Comparison of ENCODE assay signal across 27 cellular contexts in genomic region chr15:66057089-66057488, GRCh38.
"Had no signal": no experiment of that assay in that cellular context is flagged by ENCODE, and none has a peak within 500 bp of the region (broad histone marks: within the 10 kb centered on the region; RNA-seq: fewer than 3 reads in every experiment).

No MANE protein-coding gene starts in this region.

- H3K9me3 ChIP-seq: ascending aorta, breast epithelium had no signal

- H3K27me3 ChIP-seq: ascending aorta, breast epithelium, cardiac muscle cell, dorsolateral prefrontal cortex had no signal

- H3K4me3 ChIP-seq: ascending aorta, breast epithelium, cardiac muscle cell, coronary artery, dorsolateral prefrontal cortex had no signal

- DNase-seq: activated CD4-positive, alpha-beta memory T cell treated with anti-CD3 and anti-CD28 coated beads, Interleukin-2, amount 10 ng/mL, durations not matched to agents 7 days and 5 days; activated CD4-positive, alpha-beta T cell treated with anti-CD3 and anti-CD28 coated beads for 1 hour; activated CD4-positive, alpha-beta T cell treated with anti-CD3 and anti-CD28 coated beads for 4 hours; activated CD4-positive, alpha-beta T cell treated with anti-CD3 and anti-CD28 coated beads, Interleukin-2, amount 10 ng/mL, durations not matched to agents 7 days and 5 days; activated CD4-positive, alpha-beta T cell treated with anti-CD3 and anti-CD28 coated beads, Interleukin-2, amount 50 U/mL, for 4 hours; activated CD8-positive, alpha-beta memory T cell treated with anti-CD3 and anti-CD28 coated beads, Interleukin-2, amount 50 U/mL, for 48 hours; activated gamma-delta T cell; activated naive CD4-positive, alpha-beta T cell; activated naive CD4-positive, alpha-beta T cell treated with anti-CD3 and anti-CD28 coated beads, Interleukin-2, amount 10 ng/mL, durations not matched to agents 7 days and 5 days; activated naive CD8-positive, alpha-beta T cell treated with anti-CD3 and anti-CD28 coated beads, Interleukin-2, amount 10 ng/mL, durations not matched to agents 7 days and 5 days; activated T-cell treated with anti-CD3 and anti-CD28 coated beads for 4 hours; activated T-cell treated with anti-CD3 and anti-CD28 coated beads, Interleukin-2, amount 50 U/mL, for 24 hours; activated T-cell treated with anti-CD3 and anti-CD28 coated beads, Interleukin-2, amount 50 U/mL, for 72 hours; central memory CD4-positive, alpha-beta T cell; cerebellar nuclear complex; dorsolateral prefrontal cortex; effector memory CD4-positive, alpha-beta T cell; endodermal cell; foreskin fibroblast; T-helper 2 cell had no signal

- H3K27ac ChIP-seq: ascending aorta, breast epithelium, cardiac muscle cell, coronary artery, dorsolateral prefrontal cortex had no signal

- H3K4me1 ChIP-seq: ascending aorta, breast epithelium had no signal

- ATAC-seq: activated naive CD4-positive, alpha-beta T cell treated with anti-CD3 and anti-CD28 coated beads, Interleukin-2, amount 50 U/mL, for 72 hours; activated T-cell treated with anti-CD3 and anti-CD28 coated beads, Interleukin-2, amount 50 U/mL, for 72 hours; esophagus mucosa had no signal

- H3K36me3 ChIP-seq: ascending aorta, breast epithelium, cardiac muscle cell had no signal

- FAIRE-seq: frontal cortex had no signal
